ENCODE assay signal across 8 cellular contexts in genomic region chr7:139645572-139646523, GRCh38.
A peak's percentile ranks its signal among the peaks of the same experiment; 100 is the strongest.
DNase-seq lines count a peak whose midpoint lies in the region; ATAC-seq, FAIRE-seq and TF ChIP-seq lines count a peak whose summit lies in the region.

No MANE protein-coding gene starts in this region.

- H3K27ac Mint-ChIP-seq in CD4-positive, CD25-positive, alpha-beta regulatory T cell: peak overlapping the region in 1 of 3 donors; percentile 28
- H3K27ac Mint-ChIP-seq in mesothelial cell of epicardium: no peak overlapping the region

- ATAC-seq in CD4-positive, CD25-positive, alpha-beta regulatory T cell (ENCODE audit: low read depth in 2 of 2): peak; percentile 40 to 57
- no peak for ATAC-seq in HG03460 (IDR thresholded peaks at IDR 0.05; ENCODE audit: unreplicated experiment)

- DNase-seq in CD4-positive, CD25-positive, alpha-beta regulatory T cell: peak; percentile 60 to 87 (median 71)
- DNase-seq in HTR-8/SVneo (ENCODE audit: insufficient read length, low spot score) (peak; percentile 73), mesothelial cell of epicardium (ENCODE audit: low spot score in 2 of 2, unreplicated experiment in 2 of 2) (peak; percentile 73 to 86)
- DNase-seq in NK-92 treated with Interleukin-12 subunit alpha and Interleukin-12 subunit beta, amount 100 ng/mL, for 24 hours (lab: John Stamatoyannopoulos, UW): peak; percentile 50
- DNase-seq in activated CD8-positive, alpha-beta memory T cell treated with anti-CD3 and anti-CD28 coated beads for 48 hours (ENCODE audit: low read depth in 2 of 3, low spot score in 2 of 3): peak; percentile 44 to 85 (median 74)
- DNase-seq in stimulated activated CD8-positive, alpha-beta memory T cell treated with anti-CD3 and anti-CD28 coated beads, Interleukin-15, amount 100 ng/mL, for 48 hours (ENCODE audit: low read depth in 2 of 2): peak; percentile 37 to 58

- no peak overlapping the region for H3K4me3 Mint-ChIP-seq in CD4-positive, CD25-positive, alpha-beta regulatory T cell
- H3K4me3 Mint-ChIP-seq in mesothelial cell of epicardium: no peak overlapping the region

- no peaks in the 10 kb centered on the region for H3K27me3 Mint-ChIP-seq in CD4-positive, CD25-positive, alpha-beta regulatory T cell
- no peaks in the 10 kb centered on the region for H3K27me3 Mint-ChIP-seq in mesothelial cell of epicardium (ENCODE audit: low read depth)

- H3K36me3 Mint-ChIP-seq in CD4-positive, CD25-positive, alpha-beta regulatory T cell: peaks cover 10% of the 10 kb centered on the region
- no peaks in the 10 kb centered on the region for H3K36me3 Mint-ChIP-seq in mesothelial cell of epicardium

- peak; percentile 93 for TF ChIP-seq CTCF in mesothelial cell of epicardium (IDR thresholded peaks at IDR 0.05; ENCODE audit: unreplicated experiment)

- H3K36me3 ChIP-seq in CD4-positive, CD25-positive, alpha-beta regulatory T cell (ENCODE audit: control insufficient read depth, insufficient read depth, low read length): no peaks in the 10 kb centered on the region
- no peaks in the 10 kb centered on the region for H3K36me3 ChIP-seq in endocrine pancreas (ENCODE audit: control insufficient read depth, insufficient read depth, low read length)

- peaks cover 3% of the 10 kb centered on the region for H3K4me1 ChIP-seq in CD4-positive, CD25-positive, alpha-beta regulatory T cell (ENCODE audit: control insufficient read depth, insufficient read depth, low read length, poor library complexity, severe bottlenecking)
- H3K4me1 ChIP-seq in endocrine pancreas (ENCODE audit: control insufficient read depth, insufficient read depth, low read length): peaks cover 13% of the 10 kb centered on the region

- H3K27ac ChIP-seq in CD4-positive, CD25-positive, alpha-beta regulatory T cell (ENCODE audit: insufficient read depth, low read length, poor library complexity, severe bottlenecking): no peak overlapping the region

- H3K4me1 Mint-ChIP-seq in CD4-positive, CD25-positive, alpha-beta regulatory T cell: peaks cover 4 to 38% (median 19%) of the 10 kb centered on the region in 4 donors
- H3K4me1 Mint-ChIP-seq in mesothelial cell of epicardium: peaks cover 17% of the 10 kb centered on the region

- H3K9ac ChIP-seq in endocrine pancreas (ENCODE audit: control insufficient read depth, insufficient read depth, low read length): peak overlapping the region; percentile 7

- H3K9me3 ChIP-seq in CD4-positive, CD25-positive, alpha-beta regulatory T cell (ENCODE audit: control insufficient read depth in 2 of 2, low read length in 2 of 2): no peaks in the 10 kb centered on the region
- no peaks in the 10 kb centered on the region for H3K9me3 ChIP-seq in endocrine pancreas (ENCODE audit: control insufficient read depth, low read length)

- H3K4me3 ChIP-seq in CD4-positive, CD25-positive, alpha-beta regulatory T cell (ENCODE audit: low read depth, low read length): no peak overlapping the region
- H3K4me3 ChIP-seq in endocrine pancreas (ENCODE audit: control insufficient read depth, insufficient read depth, low read length): no peak overlapping the region

- no peaks in the 10 kb centered on the region for H3K27me3 ChIP-seq in CD4-positive, CD25-positive, alpha-beta regulatory T cell (ENCODE audit: control insufficient read depth, insufficient read depth, low read length)
- H3K27me3 ChIP-seq in endocrine pancreas (ENCODE audit: control insufficient read depth, insufficient read depth, low read length): no peaks in the 10 kb centered on the region

- no peaks in the 10 kb centered on the region for H3K9me3 Mint-ChIP-seq in CD4-positive, CD25-positive, alpha-beta regulatory T cell
- no peaks in the 10 kb centered on the region for H3K9me3 Mint-ChIP-seq in mesothelial cell of epicardium

- no peak for FAIRE-seq in HTR-8/SVneo (lab: Jason Lieb, UNC)
